ENCODE assay signal across 8 cellular contexts in genomic region chr13:49240017-49240416, GRCh38. TPM values are rescaled to one million over a fixed set of nuclear protein-coding genes. Genes with fewer than 3 reads are reported as not detected.
A peak's percentile ranks its signal among the peaks of the same experiment; 100 is the strongest.
DNase-seq lines count a peak whose midpoint lies in the region; ATAC-seq, FAIRE-seq and TF ChIP-seq lines count a peak whose summit lies in the region.

No MANE protein-coding gene starts in this region.

- H3K27me3 ChIP-seq in SU-DHL-6 (ENCODE audit: low read length): no peaks in the 10 kb centered on the region
- no peaks in the 10 kb centered on the region for H3K27me3 ChIP-seq in H1 (replicated peaks in 1 of 4; ENCODE audit: control insufficient read depth in 3 of 4, extremely low read depth in 1 of 4, insufficient read depth in 3 of 4, low read length in 3 of 4)

- H2BK120ac ChIP-seq in H1 (replicated peaks; ENCODE audit: low read depth, low read length): no peak overlapping the region

- no peak overlapping the region for H2BK5ac ChIP-seq in H1 (ENCODE audit: low read depth, low read length)

- H2AFZ ChIP-seq in SU-DHL-6 (ENCODE audit: low read depth, low read length, severe bottlenecking): no peak overlapping the region
- H2AFZ ChIP-seq in H1 (ENCODE audit: low read length): no peak overlapping the region

- H3K27ac ChIP-seq in SU-DHL-6 (ENCODE audit: low read depth, low read length) (no peak overlapping the region), H1 (ENCODE audit: low read depth, low read length) (no peak overlapping the region)

- no peak overlapping the region for H2AK5ac ChIP-seq in H1 (ENCODE audit: low read depth, low read length)

- peaks cover 22% of the 10 kb centered on the region for H3K27me3 Mint-ChIP-seq in Calu3 (ENCODE audit: unreplicated experiment)

- no peak overlapping the region for H2BK12ac ChIP-seq in H1 (ENCODE audit: low read depth, low read length)

- no peaks in the 10 kb centered on the region; the same call in 1 of the 2 replicates for H3F3A ChIP-seq in SU-DHL-6 (ENCODE audit: insufficient read depth)

- H4K91ac ChIP-seq in H1 (replicated peaks; ENCODE audit: insufficient read length, low read length): no peak overlapping the region

- no peaks in the 10 kb centered on the region for H3K36me3 Mint-ChIP-seq in Calu3 (ENCODE audit: insufficient read depth, unreplicated experiment)

- no peak overlapping the region for H3K27ac Mint-ChIP-seq in Calu3 (ENCODE audit: unreplicated experiment)

- no peak overlapping the region for H2BK20ac ChIP-seq in H1 (ENCODE audit: low read length)

- no peak overlapping the region for H3K14ac ChIP-seq in H1 (ENCODE audit: insufficient read length)

- H3K79me1 ChIP-seq in H1 (ENCODE audit: low read depth, low read length): no peaks in the 10 kb centered on the region

- FAIRE-seq in H1 (lab: Jason Lieb, UNC): peak; percentile 91

- no peaks in the 10 kb centered on the region for H3K9me3 ChIP-seq in SU-DHL-6 (ENCODE audit: insufficient read depth, low read length)
- no peaks in the 10 kb centered on the region for H3K9me3 ChIP-seq in H1 (ENCODE audit: insufficient read depth in 2 of 2, low read depth in 1 of 2, low read length in 1 of 2)

- no peaks in the 10 kb centered on the region for H3K79me2 ChIP-seq in SU-DHL-6 (ENCODE audit: insufficient read depth, low read length)
- no peaks in the 10 kb centered on the region for H3K79me2 ChIP-seq in H1 (ENCODE audit: control insufficient read depth in 1 of 2, insufficient read depth in 2 of 2, low read length in 2 of 2)

- no peak overlapping the region for H3K23ac ChIP-seq in H1 (ENCODE audit: insufficient read length)

- H4K8ac ChIP-seq in H1 (ENCODE audit: extremely low read depth, insufficient read depth, low read length): no peak overlapping the region

- TF ChIP-seq EP300 in H1 (IDR thresholded peaks at IDR 0.05; ENCODE audit: borderline replicate concordance in 1 of 2, low read depth in 2 of 2, low read length in 2 of 2): no peak

- H3K4me3 Mint-ChIP-seq in Calu3 (ENCODE audit: low read depth, unreplicated experiment): no peak overlapping the region

- no peaks in the 10 kb centered on the region for H3K9me2 ChIP-seq in SU-DHL-6 (replicated peaks; ENCODE audit: insufficient read depth, low read length)

- no TSS peak for BruUV-seq in Calu3 (replicated peaks; lab: Mats Ljungman, UMichigan)

- H3K4ac ChIP-seq in H1 (replicated peaks; ENCODE audit: insufficient read length, low read depth, low read length): no peak overlapping the region

- TF ChIP-seq POLR2A in H1 (IDR thresholded peaks at IDR 0.05; ENCODE audit: control extremely low read depth in 1 of 2, low read depth in 2 of 2, low read length in 2 of 2): no peak

- WGBS in H1 (ENCODE audit: extremely low coverage in 1 of 2, insufficient coverage in 1 of 2, insufficient read length in 1 of 2, insufficient replicate concordance in 2 of 2, low coverage in 1 of 2, low lambda C conversion rate in 2 of 2, missing lambda C conversion rate in 1 of 2), 2 experiments: 47% methylated on average over 4 of the region's 4 CpGs; no CpG with 5 or more reads in 1 of the 2 experiments

- POLR2A ChIA-PET in H1 (lab: Charles Lee; ENCODE audit: partially characterized antibody): interaction anchor here (0.8 kb wide), 1 partner anchor 8 kb away, joined by 3 read pairs; the partner anchor contains the start of gene CDADC1

- ATAC-seq in GM21360 (IDR thresholded peaks at IDR 0.05; ENCODE audit: unreplicated experiment) (peak; percentile 55), HG02840 (IDR thresholded peaks at IDR 0.05; ENCODE audit: low FRiP score, unreplicated experiment) (no peak), HG03045 (IDR thresholded peaks at IDR 0.05; ENCODE audit: unreplicated experiment) (no peak)

- H3K4me1 ChIP-seq in H1 (replicated peaks in 1 of 4; ENCODE audit: control insufficient read depth in 3 of 4, insufficient read depth in 4 of 4, low read length in 3 of 4): no peaks in the 10 kb centered on the region

- no peak overlapping the region for H3K18ac ChIP-seq in H1 (ENCODE audit: extremely low read depth, low read length)

- peak; percentile 65 to 75 for TF ChIP-seq RAD21 in H1 (IDR thresholded peaks at IDR 0.05 in 1 of 2, conservative IDR thresholded peaks at IDR 0.05 in 1 of 2; ENCODE audit: low read depth in 2 of 2, low read length in 2 of 2)

- intact Hi-C loops in Calu3 (cut with micrococcal nuclease; ENCODE audit: unreplicated experiment): no loop called here

- H2BK15ac ChIP-seq in H1 (ENCODE audit: low read length): no peak overlapping the region

- no peaks in the 10 kb centered on the region for H4K20me1 ChIP-seq in SU-DHL-6 (ENCODE audit: low read depth, low read length)
- no peaks in the 10 kb centered on the region for H4K20me1 ChIP-seq in H1 (replicated peaks in 1 of 2; ENCODE audit: control insufficient read depth in 1 of 2, insufficient read depth in 2 of 2, low read length in 2 of 2)

- no peak overlapping the region for H3K9ac ChIP-seq in SU-DHL-6 (ENCODE audit: low read length)
- no peak overlapping the region for H3K9ac ChIP-seq in H1 (replicated peaks in 1 of 4; ENCODE audit: extremely low read depth in 1 of 4, low read depth in 3 of 4, low read length in 3 of 4)

- no peak overlapping the region for H4K5ac ChIP-seq in H1 (ENCODE audit: insufficient read length, low read depth, low read length)

- peak; percentile 16 for DNase-seq in Calu3
- DNase-seq in H1 (ENCODE audit: low read depth in 1 of 2, low spot score in 2 of 2): no peak
- peak; percentile 31 for DNase-seq in renal cortical epithelial cell (ENCODE audit: low read depth)
- no peak for DNase-seq in C1 segment of cervical spinal cord (lab: John Stamatoyannopoulos, UW)

- no peak overlapping the region for H3K56ac ChIP-seq in H1 (replicated peaks; ENCODE audit: insufficient read length, low read depth, low read length)

- no peaks in the 10 kb centered on the region for H3K36me3 ChIP-seq in SU-DHL-6 (ENCODE audit: low read length)
- no peaks in the 10 kb centered on the region for H3K36me3 ChIP-seq in H1 (ENCODE audit: control insufficient read depth in 2 of 4, insufficient read depth in 4 of 4, low read length in 3 of 4)

- no peaks in the 10 kb centered on the region for H3K23me2 ChIP-seq in H1 (ENCODE audit: low read depth, low read length)

- TF ChIP-seq CTCF in Calu3 (IDR thresholded peaks at IDR 0.05; ENCODE audit: unreplicated experiment) (peak; percentile 25), SU-DHL-6 (IDR thresholded peaks at IDR 0.05; ENCODE audit: insufficient read depth, low read length, poor library complexity, severe bottlenecking) (peak; percentile 29), H1 (IDR thresholded peaks at IDR 0.05; ENCODE audit: control extremely low read depth in 1 of 3, insufficient read depth in 1 of 3, low read depth in 1 of 3, low read length in 3 of 3) (peak; percentile 49 to 78 (median 61))

- CTCF ChIA-PET in Calu3 (lab: Charles Lee) (interaction anchor here (0.5 to 1.2 kb wide), 2 partner anchors 41 to 265 kb away, joined by 4 to 5 read pairs; no protein-coding TSS in a partner anchor), H1 (lab: Charles Lee; ENCODE audit: partially characterized antibody) (interaction anchor here (0.6 to 3.2 kb wide), 19 partner anchors 9 to 1654 kb away, joined by 3 to 25 read pairs (median 3); no protein-coding TSS in a partner anchor)

- H3K4me1 Mint-ChIP-seq in Calu3 (ENCODE audit: low read depth, unreplicated experiment): no peaks in the 10 kb centered on the region

- H3K9me3 Mint-ChIP-seq in Calu3 (ENCODE audit: low read depth, unreplicated experiment): no peaks in the 10 kb centered on the region

- no peak overlapping the region for H3K4me2 ChIP-seq in SU-DHL-6 (ENCODE audit: low read depth, low read length, poor library complexity, severe bottlenecking)
- H3K4me2 ChIP-seq in H1 (ENCODE audit: insufficient read depth in 1 of 2, low read depth in 2 of 2, low read length in 2 of 2): no peak overlapping the region

- H3K4me3 ChIP-seq in SU-DHL-6 (ENCODE audit: insufficient read depth, low read length, poor library complexity, severe bottlenecking): no peak overlapping the region
- no peak overlapping the region for H3K4me3 ChIP-seq in H1 (ENCODE audit: extremely low read depth in 1 of 4, insufficient read depth in 2 of 4, low read depth in 3 of 4, low read length in 4 of 4)

TF ChIP-seq in H1, 55 proteins besides CTCF, POLR2A, EP300 and RAD21 (continues in another document):
- TF ChIP-seq, protein P1, sequence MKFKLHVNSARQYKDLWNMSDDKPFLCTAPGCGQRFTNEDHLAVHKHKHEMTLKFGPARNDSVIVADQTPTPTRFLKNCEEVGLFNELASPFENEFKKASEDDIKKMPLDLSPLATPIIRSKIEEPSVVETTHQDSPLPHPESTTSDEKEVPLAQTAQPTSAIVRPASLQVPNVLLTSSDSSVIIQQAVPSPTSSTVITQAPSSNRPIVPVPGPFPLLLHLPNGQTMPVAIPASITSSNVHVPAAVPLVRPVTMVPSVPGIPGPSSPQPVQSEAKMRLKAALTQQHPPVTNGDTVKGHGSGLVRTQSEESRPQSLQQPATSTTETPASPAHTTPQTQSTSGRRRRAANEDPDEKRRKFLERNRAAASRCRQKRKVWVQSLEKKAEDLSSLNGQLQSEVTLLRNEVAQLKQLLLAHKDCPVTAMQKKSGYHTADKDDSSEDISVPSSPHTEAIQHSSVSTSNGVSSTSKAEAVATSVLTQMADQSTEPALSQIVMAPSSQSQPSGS (IDR thresholded peaks at IDR 0.05; ENCODE audit: low read length): no peak
- no peak for TF ChIP-seq NANOG (IDR thresholded peaks at IDR 0.05; ENCODE audit: insufficient read depth, low read depth, low read length, poor library complexity, severe bottlenecking)

RNA-seq across cellular contexts. Expression of gene CDADC1, which starts 7.7 kb away (rescaled TPM):
- total RNA-seq in Calu3 (2022) (6.4 and 7.8 TPM in 2 replicates), renal cortical epithelial cell (5.2 and 7.5 TPM in 2 replicates)
- total RNA-seq in H1 (2021; fragmentation: NEBNext Ultra II Directional; extraction: Animal tissue kit (Norgen Biotek cat#: 25700)): 2.7 and 6.5 TPM in 2 replicates
- polyA plus RNA-seq in H1 (2011; rRNA removed): 0.98 and 1.3 TPM in 2 replicates
- 2.1 TPM for polyA plus RNA-seq in H1 (2011; cell fraction: cytosol; rRNA removed)
- polyA plus RNA-seq in H1 (2011; cell fraction: nucleus; rRNA removed): 2.2 TPM
- 2.8 to 6.3 TPM (median 3.3 TPM) in 4 replicates for polyA plus RNA-seq in H1 (2012, experiment 1 of 2)
- 7.4 TPM for polyA plus RNA-seq in H1 (2012, experiment 2 of 2)
- polyA plus RNA-seq in H1 (2013, experiment 1 of 2): 4.0 TPM
- polyA plus RNA-seq in H1 (2013, experiment 2 of 2): 3.5 TPM
- 0.93 and 1.7 TPM in 2 replicates for polyA minus RNA-seq in H1 (2011; rRNA and poly(A)+ RNA removed)
- polyA minus RNA-seq in H1 (2011; cell fraction: cytosol; rRNA and poly(A)+ RNA removed): 1.8 TPM
- polyA minus RNA-seq in H1 (2011; cell fraction: nucleus; rRNA and poly(A)+ RNA removed): 3.1 TPM

RNA-seq across cellular contexts. Expression of gene MLNR, which starts 19.9 kb away (rescaled TPM):
- total RNA-seq in Calu3 (2022) (0.28 and 0.71 TPM in 2 replicates), renal cortical epithelial cell (not detected in 2 replicates)
- 0.24 TPM in 1 of 2 replicates, not detected in the other for total RNA-seq in H1 (2021; fragmentation: NEBNext Ultra II Directional; extraction: Animal tissue kit (Norgen Biotek cat#: 25700))
- 0.29 and 0.69 TPM in 2 replicates for polyA plus RNA-seq in H1 (2011; rRNA removed)
- polyA plus RNA-seq in H1 (2011; cell fraction: cytosol; rRNA removed): 0.16 TPM
- polyA plus RNA-seq in H1 (2011; cell fraction: nucleus; rRNA removed): 0.30 TPM
- polyA plus RNA-seq in H1 (2012, experiment 1 of 2): 0.13 to 0.24 TPM in 2 of 4 replicates, not detected in the others
- polyA plus RNA-seq in H1 (2012, experiment 2 of 2): not detected
- polyA plus RNA-seq in H1 (2013, experiment 1 of 2): 0.26 TPM
- polyA plus RNA-seq in H1 (2013, experiment 2 of 2): 0.20 TPM
- 0.16 and 0.20 TPM in 2 replicates for polyA minus RNA-seq in H1 (2011; rRNA and poly(A)+ RNA removed)
- not detected for polyA minus RNA-seq in H1 (2011; cell fraction: cytosol; rRNA and poly(A)+ RNA removed)
- polyA minus RNA-seq in H1 (2011; cell fraction: nucleus; rRNA and poly(A)+ RNA removed): 1.2 TPM

Comparison
In these comparisons a context has a peak if more than half of its experiments do, and no peak if none do; other contexts are left out.
1. DNase-seq: peak in Calu3 (single experiment) and renal cortical epithelial cell (single experiment); none in H1 (0 of 2) and C1 segment of cervical spinal cord (0 of 14).
2. Peak in every context shown above with its lines, with median percentiles within 50 percentile points of each other: CTCF ChIP-seq.